Comparison of ENCODE assay signal across 8 cellular contexts in genomic region chr1:111738436-111739221, GRCh38. TPM values are rescaled to one million over a fixed set of nuclear protein-coding genes. Genes with fewer than 3 reads are reported as not detected.
DNase-seq lines count a peak whose midpoint lies in the region; ATAC-seq and TF ChIP-seq lines count a peak whose summit lies in the region.

No MANE protein-coding gene starts in this region.

- intact Hi-C loops in activated CD4-positive, alpha-beta T cell treated with anti-CD3 and anti-CD28 coated beads for 36 hours (cut with DNase I, micrococcal nuclease): loop anchor here (1.0 to 2.0 kb wide), 4 partner anchors 16 to 289 kb away; partner anchors contain the start of genes DDX20 (in 2 of the 2), ATP5PB (in 1 of the 2) and WDR77 (in 1 of the 2)

- no peaks in the 10 kb centered on the region for H3K36me3 Mint-ChIP-seq in activated CD4-positive, alpha-beta T cell treated with anti-CD3 and anti-CD28 coated beads for 36 hours (ENCODE audit: low read depth)

- no peaks in the 10 kb centered on the region for H3K9me3 Mint-ChIP-seq in activated CD4-positive, alpha-beta T cell treated with anti-CD3 and anti-CD28 coated beads for 36 hours (ENCODE audit: low read depth)

- peak; percentile 50 for ATAC-seq in activated CD4-positive, alpha-beta T cell treated with anti-CD3 and anti-CD28 coated beads for 36 hours
- ATAC-seq in HG02610 (IDR thresholded peaks at IDR 0.05; ENCODE audit: unreplicated experiment): peak; percentile 45

- TF ChIP-seq POLR2A in NB4 (IDR thresholded peaks at IDR 0.05; ENCODE audit: extremely low read depth, insufficient read length): no peak

- CTCF ChIA-PET in activated CD4-positive, alpha-beta T cell treated with anti-CD3 and anti-CD28 coated beads for 36 hours (lab: Charles Lee): interaction anchor here (0.6 to 6.4 kb wide), 13 partner anchors 9 to 958 kb away, joined by 3 to 39 read pairs (median 4); no protein-coding TSS in a partner anchor

- H3K4me3 ChIP-seq in NB4 (ENCODE audit: low read depth, low read length): peak overlapping the region; percentile 62

- DNase-seq in activated CD4-positive, alpha-beta T cell treated with anti-CD3 and anti-CD28 coated beads for 36 hours: peak; percentile 64
- no peak for DNase-seq in activated CD4-positive, alpha-beta T cell treated with anti-CD3 and anti-CD28 coated beads for 1 hour
- DNase-seq in NB4 (ENCODE audit: low read depth): peak; percentile 80
- peak; percentile 82 for DNase-seq in T1000 (lab: John Stamatoyannopoulos, UW)
- DNase-seq in cerebellum (ENCODE audit: low spot score): peak; percentile 73
- DNase-seq in kidney glomerular epithelial cell (lab: John Stamatoyannopoulos, UW): peak; percentile 50
- peak; percentile 26 for DNase-seq in stimulated activated CD4-positive, alpha-beta T cell treated with anti-CD3 and anti-CD28 coated beads, Interleukin-1b, Interleukin-23, amount 100 ng/mL, for 48 hours

- H3K4me1 Mint-ChIP-seq in activated CD4-positive, alpha-beta T cell treated with anti-CD3 and anti-CD28 coated beads for 36 hours: peaks cover 15% of the 10 kb centered on the region

- no peak for TF ChIP-seq CTCF in NB4 (IDR thresholded peaks at IDR 0.05; ENCODE audit: low read depth, low read length)

- peaks cover 32% of the 10 kb centered on the region for H3K27me3 Mint-ChIP-seq in activated CD4-positive, alpha-beta T cell treated with anti-CD3 and anti-CD28 coated beads for 36 hours

- peak overlapping the region; percentile 80 for H3K4me3 Mint-ChIP-seq in activated CD4-positive, alpha-beta T cell treated with anti-CD3 and anti-CD28 coated beads for 36 hours

- POLR2A ChIA-PET in activated CD4-positive, alpha-beta T cell treated with anti-CD3 and anti-CD28 coated beads for 36 hours (lab: Charles Lee): interaction anchor here (0.6 to 1.2 kb wide), 3 partner anchors 16 to 682 kb away, joined by 3 read pairs; no protein-coding TSS in a partner anchor

- peak overlapping the region; percentile 11 for H3K27ac Mint-ChIP-seq in activated CD4-positive, alpha-beta T cell treated with anti-CD3 and anti-CD28 coated beads for 36 hours

RNA-seq across cellular contexts. Expression of gene INKA2, which starts 0.6 kb away (rescaled TPM):
- under 1 TPM; 0.25 to 0.49 TPM for total RNA-seq in activated CD4-positive, alpha-beta T cell treated with anti-CD3 and anti-CD28 coated beads for 36 hours
- total RNA-seq in cerebellum: 15.9 TPM

RNA-seq across cellular contexts. Expression of gene DDX20, which starts 17.1 kb away (rescaled TPM):
- 10 to 100 TPM; 13.5 to 13.6 TPM for total RNA-seq in activated CD4-positive, alpha-beta T cell treated with anti-CD3 and anti-CD28 coated beads for 36 hours
- 19.6 TPM for total RNA-seq in cerebellum

Comparison
In these comparisons a context has a peak if more than half of its experiments do, and no peak if none do; other contexts are left out.
1. RNA of gene INKA2, which starts 0.6 kb away (total RNA-seq): 15.9 TPM in cerebellum (single experiment); 0.25 to 0.49 TPM in activated CD4-positive, alpha-beta T cell treated with anti-CD3 and anti-CD28 coated beads for 36 hours; every median in the first group is over 10 times any median in the second.